In the genomic region with DNA sequence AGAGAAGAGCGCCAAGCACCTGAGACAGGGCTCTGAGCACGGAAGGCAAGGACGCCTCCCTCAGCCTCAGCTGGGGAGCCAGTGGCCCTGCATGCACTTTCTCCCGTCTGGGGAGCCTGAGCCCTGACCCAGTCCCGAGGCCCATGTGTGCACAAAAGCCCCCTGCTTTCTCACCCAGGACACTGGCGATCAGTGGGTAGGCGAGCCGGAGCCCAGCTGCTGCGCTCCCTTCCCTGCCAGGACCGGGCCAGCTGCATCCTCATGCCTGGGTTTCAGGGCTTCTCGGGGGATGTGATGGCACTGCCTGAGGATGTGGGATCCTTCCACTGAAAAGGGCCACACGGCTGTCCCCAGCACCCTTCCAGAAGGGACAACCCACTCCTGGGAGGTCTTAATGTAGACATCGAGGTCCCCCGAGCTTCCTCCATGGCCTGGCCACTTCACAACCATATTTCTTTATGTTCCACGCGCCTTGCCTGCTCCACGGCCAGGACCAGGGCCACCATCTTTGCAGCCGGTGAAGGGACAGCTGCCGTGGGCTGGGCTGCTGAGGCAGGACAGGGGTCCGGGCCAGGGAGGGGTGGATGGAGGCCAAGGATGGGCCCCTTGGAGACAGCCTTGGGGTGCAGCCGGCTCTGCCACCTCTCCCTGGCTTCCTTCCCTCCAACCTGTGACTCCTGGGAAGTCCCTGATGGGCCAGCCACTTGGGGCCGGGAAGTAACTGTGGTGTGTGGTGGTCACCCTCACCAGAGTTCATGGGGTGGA, we compare ENCODE assay signal across 1 cellular context. TPM values are rescaled to one million over a fixed set of nuclear protein-coding genes. Genes with fewer than 3 reads are reported as not detected.
"Had no signal": no experiment of that assay in that cellular context is flagged by ENCODE, and none has a peak within 500 bp of the region (broad histone marks: within the 10 kb centered on the region; RNA-seq: fewer than 3 reads in every experiment).

No MANE protein-coding gene starts in this region.

RNA-seq across cellular contexts. Expression of a gene that starts 10.8 kb away (rescaled TPM):
- total RNA-seq: activated B cell treated with CpG ODN at 0.5 μM for 24 hours had no signal
